32 cellular contexts compared by ENCODE assay signal in the genomic region with DNA sequence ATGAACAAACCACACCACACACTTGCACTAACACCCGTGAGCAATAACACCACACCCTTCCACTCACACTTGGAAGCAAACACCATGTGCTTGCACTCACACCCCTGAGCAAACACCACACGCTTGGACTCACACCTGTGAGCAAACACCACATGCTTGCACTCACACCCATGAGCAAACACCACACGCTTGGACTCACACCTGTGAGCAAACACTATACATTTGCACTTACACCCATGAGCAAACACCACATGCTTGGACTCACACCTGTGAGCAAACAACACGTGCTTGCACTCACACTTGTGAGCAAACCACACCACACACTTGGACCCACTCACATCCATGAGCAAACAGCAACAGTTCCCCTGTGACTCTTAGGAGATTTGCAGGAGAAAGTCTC. TPM values are rescaled to one million over a fixed set of nuclear protein-coding genes. Genes with fewer than 3 reads are reported as not detected.
DNase-seq lines count a peak whose midpoint lies in the region; ATAC-seq, FAIRE-seq and TF ChIP-seq lines count a peak whose summit lies in the region.
"Had no signal": no experiment of that assay in that cellular context is flagged by ENCODE, and none has a peak within 500 bp of the region (broad histone marks: within the 10 kb centered on the region; RNA-seq: fewer than 3 reads in every experiment).

No MANE protein-coding gene starts in this region.

- H3K36me3 Mint-ChIP-seq in activated CD4-positive, alpha-beta T cell treated with anti-CD3 and anti-CD28 coated beads, Interleukin-2, amount 10 ng/mL, durations not matched to agents 24 days and 14 days (ENCODE audit: low read depth) = no peaks in the 10 kb centered on the region
- H3K36me3 Mint-ChIP-seq in neural crest cell (ENCODE audit: low read depth) (peaks cover 5% of the 10 kb centered on the region), H9 (ENCODE audit: insufficient read depth in 1 of 3, low read depth in 3 of 3) (peaks cover 3 to 10% (median 8%) of the 10 kb centered on the region in 3 experiments; a peak in 6 of 7 replicates)

- no peak overlapping the region for H2BK20ac ChIP-seq in H9 (ENCODE audit: low read depth, low read length, poor library complexity, severe bottlenecking)

- TF ChIP-seq EP300 in GM12878 (IDR thresholded peaks at IDR 0.05; ENCODE audit: borderline replicate concordance in 1 of 2, control insufficient read depth in 1 of 2, low read depth in 2 of 2, low read length in 2 of 2) = no peak

- H3K36me3 ChIP-seq in KOPT-K1 (ENCODE audit: insufficient read depth, low read length) = no peaks in the 10 kb centered on the region
- no peaks in the 10 kb centered on the region for H3K36me3 ChIP-seq in GM12878 (ENCODE audit: control insufficient read depth in 2 of 2, insufficient read depth in 2 of 2, low read length in 1 of 2)
- H3K36me3 ChIP-seq: left lung, MG63, prostate gland, upper lobe of left lung had no signal

- H3K27me3 ChIP-seq in GM12878 (replicated peaks in 1 of 2; ENCODE audit: control insufficient read depth in 2 of 2, insufficient read depth in 2 of 2, low read length in 1 of 2) (no peaks in the 10 kb centered on the region), H9 (ENCODE audit: insufficient read depth, low read length) (no peaks in the 10 kb centered on the region)
- H3K27me3 ChIP-seq: MG63, upper lobe of left lung had no signal

- H2BK12ac ChIP-seq in H9 (ENCODE audit: insufficient read length, low read depth, low read length) = no peak overlapping the region

- TF ChIP-seq RAD21 in GM12878 (IDR thresholded peaks at IDR 0.05; ENCODE audit: insufficient read depth, low read depth, low read length) = no peak

- intact Hi-C loops in activated CD4-positive, alpha-beta T cell treated with anti-CD3 and anti-CD28 coated beads, Interleukin-2, amount 10 ng/mL, durations not matched to agents 24 days and 14 days (cut with micrococcal nuclease) = no loop called here
- intact Hi-C loops in GM12878 (cut with micrococcal nuclease; ENCODE audit: unreplicated experiment) = no loop called here

- FAIRE-seq in GM12878 (lab: Jason Lieb, UNC) = no peak

- BruUV-seq in GM12878 (replicated peaks; lab: Mats Ljungman, UMichigan) = no TSS peak

- POLR2A ChIA-PET in GM12878 (lab: Charles Lee) = no interaction called here

- in situ Hi-C loops in GM12878 (cut with MboI) = no loop called here

- H3K27ac ChIP-seq in KOPT-K1 (ENCODE audit: low read depth, low read length, poor library complexity, severe bottlenecking) (peak overlapping the region; percentile 91), GM12878 (ENCODE audit: control insufficient read depth, insufficient read depth) (no peak overlapping the region), H9 (ENCODE audit: insufficient read length, low read depth, low read length) (no peak overlapping the region)
- H3K27ac ChIP-seq: 22Rv1, left lung, prostate gland, upper lobe of left lung had no signal

- H4K91ac ChIP-seq in H9 (ENCODE audit: insufficient read length, low read depth, low read length) = no peak overlapping the region

- no peak overlapping the region for H4K8ac ChIP-seq in H9 (replicated peaks; ENCODE audit: insufficient read length, low read depth, low read length)

- peaks cover 5% of the 10 kb centered on the region for H3K27me3 Mint-ChIP-seq in activated CD4-positive, alpha-beta T cell treated with anti-CD3 and anti-CD28 coated beads, Interleukin-2, amount 10 ng/mL, durations not matched to agents 24 days and 14 days
- H3K27me3 Mint-ChIP-seq in neural crest cell (ENCODE audit: low read depth) = peaks cover 6% of the 10 kb centered on the region
- no peaks in the 10 kb centered on the region; the same call in 1 of the 2 replicates for H3K27me3 Mint-ChIP-seq in H9 (ENCODE audit: low read depth)
- H3K27me3 Mint-ChIP-seq: dendritic cell treated with granulocyte-macrophage colony-stimulating factor and Interleukin-4, amounts not matched to agents 40 ng/mL and 50 ng/mL, for 4 days had no signal

- H3K79me2 ChIP-seq in GM12878 (ENCODE audit: control insufficient read depth, insufficient read depth, low read length) (no peaks in the 10 kb centered on the region), H9 (ENCODE audit: insufficient read depth, low read length) (peaks cover 4% of the 10 kb centered on the region; the same call in 1 of the 2 replicates)

- H3K23ac ChIP-seq in H9 (ENCODE audit: insufficient read length, low read depth, low read length) = no peak overlapping the region

- ATAC-seq in GM12878 = no peak
- no peak for ATAC-seq in HG02884 (IDR thresholded peaks at IDR 0.05; ENCODE audit: unreplicated experiment)
- ATAC-seq: left lung, PC-3, sciatic nerve had no signal

- CTCF ChIA-PET in GM12878 (lab: Yijun Ruan, JAX) = no interaction called here

- H2AFZ ChIP-seq in GM12878 (ENCODE audit: control insufficient read depth, low read depth, low read length) = no peak overlapping the region
- no peak overlapping the region for H2AFZ ChIP-seq in H9 (ENCODE audit: low read length)

- H3K4ac ChIP-seq in H9 (ENCODE audit: low read depth, low read length) = no peak overlapping the region

- peaks cover 2% of the 10 kb centered on the region for H3K79me1 ChIP-seq in H9 (ENCODE audit: insufficient read depth, low read depth, low read length, poor library complexity, severe bottlenecking)

- H4K5ac ChIP-seq in H9 (ENCODE audit: insufficient read length, low read depth, low read length) = no peak overlapping the region

- H3K9me3 Mint-ChIP-seq in activated CD4-positive, alpha-beta T cell treated with anti-CD3 and anti-CD28 coated beads, Interleukin-2, amount 10 ng/mL, durations not matched to agents 24 days and 14 days = peaks cover 25% of the 10 kb centered on the region
- H3K9me3 Mint-ChIP-seq in neural crest cell (peaks cover 7% of the 10 kb centered on the region), H9 (peaks cover 0 to 4% of the 10 kb centered on the region in 2 experiments; a peak in 2 of 5 replicates)

- H3K14ac ChIP-seq in H9 (ENCODE audit: insufficient read depth, low read length) = no peak overlapping the region

- H3K27ac Mint-ChIP-seq in activated CD4-positive, alpha-beta T cell treated with anti-CD3 and anti-CD28 coated beads, Interleukin-2, amount 10 ng/mL, durations not matched to agents 24 days and 14 days = peak overlapping the region; percentile 51
- H3K27ac Mint-ChIP-seq in neural crest cell (ENCODE audit: unreplicated experiment) = peak overlapping the region; percentile 52
- H3K27ac Mint-ChIP-seq in H9 = no peak overlapping the region; a peak in 1 of 7 replicates
- H3K27ac Mint-ChIP-seq: dendritic cell treated with granulocyte-macrophage colony-stimulating factor and Interleukin-4, amounts not matched to agents 40 ng/mL and 50 ng/mL, for 4 days; memory B cell had no signal

- no peak overlapping the region for H3K4me2 ChIP-seq in GM12878 (ENCODE audit: control insufficient read depth, insufficient read depth)
- H3K4me2 ChIP-seq in H9 (ENCODE audit: insufficient read depth, insufficient read length, low read length) = no peak overlapping the region
- H3K4me2 ChIP-seq: SK-N-SH had no signal

- RAD21 ChIA-PET in GM12878 (lab: Charles Lee; ENCODE audit: unreplicated experiment) = no interaction called here

- H4K20me1 ChIP-seq in GM12878 (ENCODE audit: control insufficient read depth, insufficient read depth) (no peaks in the 10 kb centered on the region), H9 (ENCODE audit: control insufficient read depth, insufficient read depth, insufficient read length) (no peaks in the 10 kb centered on the region)

- H2BK5ac ChIP-seq in H9 (ENCODE audit: insufficient read length, low read length) = no peak overlapping the region

- no peak for DNase-seq in activated CD4-positive, alpha-beta T cell treated with anti-CD3 and anti-CD28 coated beads, Interleukin-2, amount 10 ng/mL, durations not matched to agents 24 days and 14 days
- DNase-seq in activated CD4-positive, alpha-beta T cell treated with anti-CD3 and anti-CD28 coated beads for 1 hour = no peak
- no peak for DNase-seq in GM12878 (ENCODE audit: low read depth, low spot score)
- DNase-seq in neural crest cell (ENCODE audit: low read depth, low spot score) = no peak
- no peak for DNase-seq in NCI-H1048 (lab: John Stamatoyannopoulos, UW)
- no peak for DNase-seq in H9
- DNase-seq: activated CD4-positive, CD25-positive, alpha-beta regulatory T cell treated with anti-CD3 and anti-CD28 coated beads, Interleukin-2, amount 50 U/mL, for 72 hours; activated effector memory CD4-positive, alpha-beta T cell treated with anti-CD3 and anti-CD28 coated beads, Interleukin-2, amount 50 U/mL, for 16 hours; activated T-cell treated with anti-CD3 and anti-CD28 coated beads for 4 hours; glutamatergic neuron; islet precursor cell; KBM-7; left lung; MG63; NCI-H1930; NCI-H526; NK-92 treated with Interleukin-12 subunit alpha and Interleukin-12 subunit beta, amount 100 ng/mL, for 24 hours; nucleus accumbens; PC-3; SK-N-SH; stimulated activated CD4-positive, alpha-beta T cell treated with anti-CD3 and anti-CD28 coated beads, Interleukin-12 subunit alpha, Interleukin-12 subunit beta, amount 100 ng/mL, for 4 hours; stimulated activated CD4-positive, alpha-beta T cell treated with anti-CD3 and anti-CD28 coated beads, Interleukin-2, amount 100 ng/mL, for 48 hours; upper lobe of left lung had no signal

- 15% methylated on average over 4 of the region's 4 CpGs for WGBS in GM12878 (ENCODE audit: insufficient coverage, insufficient replicate concordance, low lambda C conversion rate, missing lambda C conversion rate)
- WGBS in H9 (ENCODE audit: extremely low coverage, insufficient read length, low lambda C conversion rate) = no CpG with 5 or more reads among the region's 4 CpGs

- H3K4me3 Mint-ChIP-seq in activated CD4-positive, alpha-beta T cell treated with anti-CD3 and anti-CD28 coated beads, Interleukin-2, amount 10 ng/mL, durations not matched to agents 24 days and 14 days = peak overlapping the region; percentile 8
- H3K4me3 Mint-ChIP-seq in neural crest cell (no peak overlapping the region), H9 (no peak overlapping the region)
- H3K4me3 Mint-ChIP-seq: dendritic cell treated with granulocyte-macrophage colony-stimulating factor and Interleukin-4, amounts not matched to agents 40 ng/mL and 50 ng/mL, for 4 days; memory B cell had no signal

- no peak overlapping the region for H2AK5ac ChIP-seq in H9 (ENCODE audit: insufficient read length, low read length)

- H2BK120ac ChIP-seq in H9 (ENCODE audit: low read depth, low read length, poor library complexity, severe bottlenecking) = no peak overlapping the region

- H3K56ac ChIP-seq in H9 (ENCODE audit: insufficient read length, low read depth, low read length) = no peak overlapping the region

- H3K18ac ChIP-seq in H9 (ENCODE audit: insufficient read length, low read depth, low read length) = no peak overlapping the region

- TF ChIP-seq CTCF in GM12878 (IDR thresholded peaks at IDR 0.05 in 2 of 3, conservative IDR thresholded peaks at IDR 0.05 in 1 of 3; ENCODE audit: control insufficient read depth in 2 of 3, extremely low read depth in 1 of 3, insufficient read depth in 1 of 3, low read depth in 3 of 3, low read length in 3 of 3) = no peak
- no peak for TF ChIP-seq CTCF in neural crest cell (conservative IDR thresholded peaks at IDR 0.05)
- TF ChIP-seq CTCF in H9 (conservative IDR thresholded peaks at IDR 0.05) = no peak

- H3K9ac ChIP-seq in GM12878 (ENCODE audit: control insufficient read depth, insufficient read depth, low read length) = no peak overlapping the region
- no peak overlapping the region for H3K9ac ChIP-seq in H9 (ENCODE audit: extremely low read depth, insufficient read length, low read length)
- H3K9ac ChIP-seq: SK-N-SH had no signal

- H3K9me3 ChIP-seq in KOPT-K1 (ENCODE audit: insufficient read depth, low read length, poor library complexity, severe bottlenecking) (peaks cover 15% of the 10 kb centered on the region), GM12878 (replicated peaks; ENCODE audit: control insufficient read depth, insufficient read depth, low read length) (no peaks in the 10 kb centered on the region), H9 (ENCODE audit: control insufficient read depth, low read depth, low read length) (no peaks in the 10 kb centered on the region)
- H3K9me3 ChIP-seq: left lung, MG63, prostate gland, SK-N-SH, upper lobe of left lung had no signal

- no peak for TF ChIP-seq POLR2A in GM12878 (IDR thresholded peaks at IDR 0.05; ENCODE audit: low read depth, low read length)

- SMC1A ChIA-PET in GM12878 (lab: Charles Lee; ENCODE audit: uncharacterized antibody, unreplicated experiment) = no interaction called here

- H3T11ph ChIP-seq in H9 (ENCODE audit: low read length) = no peak overlapping the region

- no peak overlapping the region for H2BK15ac ChIP-seq in H9 (ENCODE audit: low read depth, low read length)

- no peaks in the 10 kb centered on the region for H3K23me2 ChIP-seq in H9 (ENCODE audit: insufficient read length, low read depth, low read length, poor library complexity, severe bottlenecking)

- H3K4me1 ChIP-seq in GM12878 (ENCODE audit: control insufficient read depth, insufficient read depth, low read length) (peaks cover 16% of the 10 kb centered on the region), H9 (ENCODE audit: insufficient read depth, low read length) (peaks cover 3% of the 10 kb centered on the region; the same call in 1 of the 2 replicates)
- H3K4me1 ChIP-seq: left lung, prostate gland had no signal

- peaks cover 21% of the 10 kb centered on the region for H3K4me1 Mint-ChIP-seq in activated CD4-positive, alpha-beta T cell treated with anti-CD3 and anti-CD28 coated beads, Interleukin-2, amount 10 ng/mL, durations not matched to agents 24 days and 14 days
- H3K4me1 Mint-ChIP-seq in neural crest cell (peaks cover 6% of the 10 kb centered on the region), H9 (peaks cover 14 to 20% of the 10 kb centered on the region in 2 experiments)

- no peak overlapping the region for H3K4me3 ChIP-seq in GM12878
- H3K4me3 ChIP-seq: left lung, MG63, prostate gland, upper lobe of left lung had no signal

RNA-seq across cellular contexts. Expression of a gene that starts 24.4 kb away (rescaled TPM):
- total RNA-seq in activated CD4-positive, alpha-beta T cell treated with anti-CD3 and anti-CD28 coated beads, Interleukin-2, amount 10 ng/mL, durations not matched to agents 24 days and 14 days = 0.14 TPM in 1 of 2 replicates, not detected in the other
- total RNA-seq in GM12878 (2013; cell fraction: nucleolus; rRNA removed) = not detected in 2 replicates
- total RNA-seq in GM12878 (2014; rRNA removed) = not detected in 2 replicates
- not detected in 2 replicates for total RNA-seq in GM12878 (2014; rRNA removed; fragmentation: Illumina TruSeq; extraction: Trizol)
- not detected in 2 replicates for total RNA-seq in GM12878 (2021)
- polyA plus RNA-seq in GM12878 (2011; ENCODE audit: low read depth) = not detected
- not detected in 2 replicates for polyA plus RNA-seq in GM12878 (2011; rRNA removed)
- polyA plus RNA-seq in GM12878 (2011; cell fraction: cytosol; rRNA removed) = not detected in 2 replicates
- polyA plus RNA-seq in GM12878 (2011; cell fraction: nucleus; rRNA removed) = not detected in 2 replicates
- not detected in 2 replicates for polyA plus RNA-seq in GM12878 (2012)
- not detected in 2 replicates for polyA plus RNA-seq in GM12878 (2014; fragmentation: Illumina TruSeq; extraction: Trizol)
- polyA plus RNA-seq in GM12878 (2014; fragmentation: Nextera tagmentation; extraction: Ambion mirVana) = not detected
- polyA plus RNA-seq in GM12878 (2014; rRNA removed) = not detected in 2 replicates
- not detected for polyA plus RNA-seq in GM12878 (2016; fragmentation: Nextera tagmentation; extraction: Ambion mirVana)
- polyA minus RNA-seq in GM12878 (2011; rRNA and poly(A)+ RNA removed) = not detected in 2 replicates
- not detected in 2 replicates for polyA minus RNA-seq in GM12878 (2011; cell fraction: cytosol; rRNA and poly(A)+ RNA removed)
- not detected in 2 replicates for polyA minus RNA-seq in GM12878 (2011; cell fraction: nucleus; rRNA and poly(A)+ RNA removed)
- 0.36 and 0.47 TPM in 2 replicates for total RNA-seq in neural crest cell
- 12.7 and 13.2 TPM in 2 replicates for total RNA-seq in H9 (2021)
- total RNA-seq: H4, HT1080, PC-3 had no signal
- polyA plus RNA-seq: SK-N-SH had no signal

Comparison
In these comparisons a context has a peak if more than half of its experiments do, and no peak if none do; other contexts are left out.
1. H3K27ac Mint-ChIP-seq: peak in activated CD4-positive, alpha-beta T cell treated with anti-CD3 and anti-CD28 coated beads, Interleukin-2, amount 10 ng/mL, durations not matched to agents 24 days and 14 days (single experiment) and neural crest cell (single experiment); none in H9 (0 of 3).